In genomic region chr19:50906217-50906616, GRCh38 we compare ENCODE assay signal across 9 cellular contexts. TPM values are rescaled to one million over a fixed set of nuclear protein-coding genes. Genes with fewer than 3 reads are reported as not detected.
DNase-seq lines count a peak whose midpoint lies in the region; ATAC-seq, FAIRE-seq and TF ChIP-seq lines count a peak whose summit lies in the region.
"Had no signal": no experiment of that assay in that cellular context is flagged by ENCODE, and none has a peak within 500 bp of the region (broad histone marks: within the 10 kb centered on the region; RNA-seq: fewer than 3 reads in every experiment).

No MANE protein-coding gene starts in this region.

- TF ChIP-seq RAD21 in H1 (IDR thresholded peaks at IDR 0.05 in 1 of 2, conservative IDR thresholded peaks at IDR 0.05 in 1 of 2; ENCODE audit: low read depth in 2 of 2, low read length in 2 of 2) = peak; percentile 60 to 70

- no peak overlapping the region for H2BK15ac ChIP-seq in H1 (ENCODE audit: low read length)

- H3K27ac ChIP-seq in H1 (ENCODE audit: low read depth, low read length) = no peak overlapping the region

- no peak overlapping the region for H3K18ac ChIP-seq in H1 (ENCODE audit: extremely low read depth, low read length)

- no peak overlapping the region for H3K56ac ChIP-seq in H1 (replicated peaks; ENCODE audit: insufficient read length, low read depth, low read length)

- peaks cover 0 to 8% (median 7%) of the 10 kb centered on the region in 4 experiments; a peak in 3 of 7 replicates for H3K4me1 ChIP-seq in H1 (replicated peaks in 1 of 4; ENCODE audit: control insufficient read depth in 3 of 4, insufficient read depth in 4 of 4, low read length in 3 of 4)

- H3K4me2 ChIP-seq in H1 (ENCODE audit: insufficient read depth in 1 of 2, low read depth in 2 of 2, low read length in 2 of 2) = no peak overlapping the region; a peak in 1 of 4 replicates

- no peaks in the 10 kb centered on the region for H3K79me1 ChIP-seq in H1 (ENCODE audit: low read depth, low read length)

- no peak overlapping the region for H3K27ac Mint-ChIP-seq in stimulated activated effector memory CD8-positive, alpha-beta T cell treated with anti-CD3 and anti-CD28 coated beads, Interleukin-12 subunit alpha, Interleukin-12 subunit beta, amount 100 ng/mL, for 72 hours

- H3K36me3 Mint-ChIP-seq in stimulated activated effector memory CD8-positive, alpha-beta T cell treated with anti-CD3 and anti-CD28 coated beads, Interleukin-12 subunit alpha, Interleukin-12 subunit beta, amount 100 ng/mL, for 72 hours = no peaks in the 10 kb centered on the region

- peak; percentile 76 to 79 (median 78) for TF ChIP-seq CTCF in H1 (IDR thresholded peaks at IDR 0.05; ENCODE audit: control extremely low read depth in 1 of 3, insufficient read depth in 1 of 3, low read depth in 1 of 3, low read length in 3 of 3)

- H3K79me2 ChIP-seq in H1 (ENCODE audit: control insufficient read depth in 1 of 2, insufficient read depth in 2 of 2, low read length in 2 of 2) = no peaks in the 10 kb centered on the region

- CTCF ChIA-PET in H1 (lab: Charles Lee; ENCODE audit: partially characterized antibody) = interaction anchor here (0.8 to 3.3 kb wide), 16 partner anchors 10 to 189 kb away, joined by 3 to 29 read pairs (median 4); partner anchors contain the start of genes KLK13, KLK2 and KLK8

- H4K5ac ChIP-seq in H1 (ENCODE audit: insufficient read length, low read depth, low read length) = no peak overlapping the region

- POLR2A ChIA-PET in H1 (lab: Charles Lee; ENCODE audit: partially characterized antibody) = interaction anchor here (1.1 kb wide), 1 partner anchor 105 kb away, joined by 4 read pairs; no protein-coding TSS in a partner anchor

- H3K23me2 ChIP-seq in H1 (ENCODE audit: low read depth, low read length) = peaks cover 10% of the 10 kb centered on the region

- no peak overlapping the region for H3K9ac ChIP-seq in H1 (replicated peaks in 1 of 4; ENCODE audit: extremely low read depth in 1 of 4, low read depth in 3 of 4, low read length in 3 of 4)

- no peak for TF ChIP-seq POLR2A in H1 (IDR thresholded peaks at IDR 0.05; ENCODE audit: control extremely low read depth in 1 of 2, low read depth in 2 of 2, low read length in 2 of 2)

- H4K91ac ChIP-seq in H1 (replicated peaks; ENCODE audit: insufficient read length, low read length) = no peak overlapping the region

- peak; percentile 69 for FAIRE-seq in H1 (lab: Jason Lieb, UNC)

- no peak overlapping the region for H3K4me3 ChIP-seq in H1 (ENCODE audit: extremely low read depth in 1 of 4, insufficient read depth in 2 of 4, low read depth in 3 of 4, low read length in 4 of 4)

- no peak overlapping the region for H2AK5ac ChIP-seq in H1 (ENCODE audit: low read depth, low read length)

- 15% methylated on average over 5 of the region's 5 CpGs; no CpG with 5 or more reads in 1 of the 2 experiments for WGBS in H1 (ENCODE audit: extremely low coverage in 1 of 2, insufficient coverage in 1 of 2, insufficient read length in 1 of 2, insufficient replicate concordance in 2 of 2, low coverage in 1 of 2, low lambda C conversion rate in 2 of 2, missing lambda C conversion rate in 1 of 2), 2 experiments

- H2AFZ ChIP-seq in H1 (ENCODE audit: low read length) = no peak overlapping the region

- H3K14ac ChIP-seq in H1 (ENCODE audit: insufficient read length) = no peak overlapping the region

- no peak overlapping the region for H2BK12ac ChIP-seq in H1 (ENCODE audit: low read depth, low read length)

- H2BK5ac ChIP-seq in H1 (ENCODE audit: low read depth, low read length) = no peak overlapping the region

- H4K8ac ChIP-seq in H1 (ENCODE audit: extremely low read depth, insufficient read depth, low read length) = no peak overlapping the region

- no peak overlapping the region for H3K23ac ChIP-seq in H1 (ENCODE audit: insufficient read length)

- peaks cover 13% of the 10 kb centered on the region for H3K4me1 Mint-ChIP-seq in stimulated activated effector memory CD8-positive, alpha-beta T cell treated with anti-CD3 and anti-CD28 coated beads, Interleukin-12 subunit alpha, Interleukin-12 subunit beta, amount 100 ng/mL, for 72 hours

- 0 out of 3 replicates have a peak, but pooled peaks have one; percentile 26 for ATAC-seq in SK-N-SH treated with all-trans-retinoic acid at 6 μM for 48 hours
- no peak for ATAC-seq in HG02884 (IDR thresholded peaks at IDR 0.05; ENCODE audit: unreplicated experiment)
- no peak for ATAC-seq in stimulated activated effector memory CD8-positive, alpha-beta T cell treated with anti-CD3 and anti-CD28 coated beads, Interleukin-12 subunit alpha, Interleukin-12 subunit beta, amount 100 ng/mL, for 72 hours

- H3K36me3 ChIP-seq in H1 (ENCODE audit: control insufficient read depth in 2 of 4, insufficient read depth in 4 of 4, low read length in 3 of 4) = no peaks in the 10 kb centered on the region

- DNase-seq in activated effector memory CD4-positive, alpha-beta T cell treated with anti-CD3 and anti-CD28 coated beads, Interleukin-2, amount 50 U/mL, for 16 hours = peak; percentile 71
- DNase-seq in activated effector memory CD4-positive, alpha-beta T cell treated with Interleukin-2 at 50 U/mL for 16 hours = no peak
- DNase-seq in H1 (ENCODE audit: low read depth in 1 of 2, low spot score in 2 of 2) = peak in 1 of 2 experiments; percentile 83
- peak; percentile 33 for DNase-seq in stimulated activated CD4-positive, alpha-beta T cell treated with anti-CD3 and anti-CD28 coated beads, Interleukin-4, amount 100 ng/mL, for 24 hours
- DNase-seq in stimulated activated effector memory CD8-positive, alpha-beta T cell treated with anti-CD3 and anti-CD28 coated beads, Interleukin-12 subunit alpha, Interleukin-12 subunit beta, amount 100 ng/mL, for 72 hours (ENCODE audit: low spot score in 2 of 2) = no peak
- no peak for DNase-seq in effector CD4-positive, alpha-beta T cell

- no peak overlapping the region for H3K4me3 Mint-ChIP-seq in stimulated activated effector memory CD8-positive, alpha-beta T cell treated with anti-CD3 and anti-CD28 coated beads, Interleukin-12 subunit alpha, Interleukin-12 subunit beta, amount 100 ng/mL, for 72 hours

- H2BK120ac ChIP-seq in H1 (replicated peaks; ENCODE audit: low read depth, low read length) = no peak overlapping the region

- H4K20me1 ChIP-seq in H1 (replicated peaks in 1 of 2; ENCODE audit: control insufficient read depth in 1 of 2, insufficient read depth in 2 of 2, low read length in 2 of 2) = peaks cover 0 to 2% of the 10 kb centered on the region in 2 experiments

- no peak for TF ChIP-seq EP300 in H1 (IDR thresholded peaks at IDR 0.05; ENCODE audit: borderline replicate concordance in 1 of 2, low read depth in 2 of 2, low read length in 2 of 2)

- H3K9me3 Mint-ChIP-seq in stimulated activated effector memory CD8-positive, alpha-beta T cell treated with anti-CD3 and anti-CD28 coated beads, Interleukin-12 subunit alpha, Interleukin-12 subunit beta, amount 100 ng/mL, for 72 hours = no peaks in the 10 kb centered on the region

- peaks cover 2 to 14% (median 10%) of the 10 kb centered on the region in 4 experiments for H3K27me3 ChIP-seq in H1 (replicated peaks in 1 of 4; ENCODE audit: control insufficient read depth in 3 of 4, extremely low read depth in 1 of 4, insufficient read depth in 3 of 4, low read length in 3 of 4)

- no peak overlapping the region for H3K4ac ChIP-seq in H1 (replicated peaks; ENCODE audit: insufficient read length, low read depth, low read length)

- no peaks in the 10 kb centered on the region for H3K9me3 ChIP-seq in H1 (ENCODE audit: insufficient read depth in 2 of 2, low read depth in 1 of 2, low read length in 1 of 2)

- no peak overlapping the region for H2BK20ac ChIP-seq in H1 (ENCODE audit: low read length)

TF ChIP-seq in SK-N-SH treated with all-trans-retinoic acid at 6 μM for 48 hours, 23 proteins besides CTCF, POLR2A, EP300 and RAD21 (continues in another document):
- no peak for TF ChIP-seq CSDC2 (CRISPR knock-in tag; IDR thresholded peaks at IDR 0.05)

RNA-seq across cellular contexts. Expression of gene KLK4, which starts 5.0 kb away (rescaled TPM):
- total RNA-seq in H1 (2021; fragmentation: NEBNext Ultra II Directional; extraction: Animal tissue kit (Norgen Biotek cat#: 25700)) = 1.3 TPM in 1 of 2 replicates, not detected in the other
- 0.44 and 6.8 TPM in 2 replicates for polyA plus RNA-seq in H1 (2011; rRNA removed)
- 0.41 TPM for polyA plus RNA-seq in H1 (2011; cell fraction: cytosol; rRNA removed)
- 2.3 TPM for polyA plus RNA-seq in H1 (2011; cell fraction: nucleus; rRNA removed)
- polyA plus RNA-seq in H1 (2012, experiment 1 of 2) = 0.20 to 1.7 TPM (median 0.57 TPM) in 4 replicates
- polyA plus RNA-seq in H1 (2012, experiment 2 of 2) = not detected
- 0.91 TPM for polyA plus RNA-seq in H1 (2013, experiment 1 of 2)
- 0.77 TPM for polyA plus RNA-seq in H1 (2013, experiment 2 of 2)
- 0.82 TPM in 1 of 2 replicates, not detected in the other for polyA minus RNA-seq in H1 (2011; rRNA and poly(A)+ RNA removed)
- polyA minus RNA-seq in H1 (2011; cell fraction: cytosol; rRNA and poly(A)+ RNA removed) = not detected
- not detected for polyA minus RNA-seq in H1 (2011; cell fraction: nucleus; rRNA and poly(A)+ RNA removed)
- total RNA-seq: myocyte had no signal

RNA-seq across cellular contexts. Expression of gene KLK2, which starts 33.0 kb away (rescaled TPM):
- not detected in 2 replicates for total RNA-seq in H1 (2021; fragmentation: NEBNext Ultra II Directional; extraction: Animal tissue kit (Norgen Biotek cat#: 25700))
- 0.20 and 0.36 TPM in 2 replicates for polyA plus RNA-seq in H1 (2011; rRNA removed)
- polyA plus RNA-seq in H1 (2011; cell fraction: cytosol; rRNA removed) = 0.59 TPM
- polyA plus RNA-seq in H1 (2011; cell fraction: nucleus; rRNA removed) = 0.57 TPM
- polyA plus RNA-seq in H1 (2012, experiment 1 of 2) = 0.30 to 0.33 TPM in 2 of 4 replicates, not detected in the others
- polyA plus RNA-seq in H1 (2012, experiment 2 of 2) = 0.55 TPM
- polyA plus RNA-seq in H1 (2013, experiment 1 of 2) = 0.04 TPM
- 0.11 TPM for polyA plus RNA-seq in H1 (2013, experiment 2 of 2)
- polyA minus RNA-seq in H1 (2011; rRNA and poly(A)+ RNA removed) = not detected in 2 replicates
- polyA minus RNA-seq in H1 (2011; cell fraction: cytosol; rRNA and poly(A)+ RNA removed) = not detected
- not detected for polyA minus RNA-seq in H1 (2011; cell fraction: nucleus; rRNA and poly(A)+ RNA removed)
- total RNA-seq: myocyte had no signal

RNA-seq across cellular contexts. Expression of gene KLK5, which starts 46.6 kb away (rescaled TPM):
- 0.55 and 0.76 TPM in 2 replicates for total RNA-seq in H1 (2021; fragmentation: NEBNext Ultra II Directional; extraction: Animal tissue kit (Norgen Biotek cat#: 25700))
- 1.7 and 2.0 TPM in 2 replicates for polyA plus RNA-seq in H1 (2011; rRNA removed)
- polyA plus RNA-seq in H1 (2011; cell fraction: cytosol; rRNA removed) = 1.2 TPM
- 1.1 TPM for polyA plus RNA-seq in H1 (2011; cell fraction: nucleus; rRNA removed)
- polyA plus RNA-seq in H1 (2012, experiment 1 of 2) = 0.34 to 0.86 TPM (median 0.69 TPM) in 4 replicates
- 0.63 TPM for polyA plus RNA-seq in H1 (2012, experiment 2 of 2)
- polyA plus RNA-seq in H1 (2013, experiment 1 of 2) = 0.73 TPM
- 0.77 TPM for polyA plus RNA-seq in H1 (2013, experiment 2 of 2)
- 0.25 and 0.78 TPM in 2 replicates for polyA minus RNA-seq in H1 (2011; rRNA and poly(A)+ RNA removed)
- polyA minus RNA-seq in H1 (2011; cell fraction: cytosol; rRNA and poly(A)+ RNA removed) = not detected
- not detected for polyA minus RNA-seq in H1 (2011; cell fraction: nucleus; rRNA and poly(A)+ RNA removed)
- total RNA-seq: myocyte had no signal

RNA-seq across cellular contexts. Expression of gene KLK3, which starts 51.5 kb away (rescaled TPM):
- total RNA-seq in H1 (2021; fragmentation: NEBNext Ultra II Directional; extraction: Animal tissue kit (Norgen Biotek cat#: 25700)) = not detected in 2 replicates
- polyA plus RNA-seq in H1 (2011; rRNA removed) = 0.08 and 0.25 TPM in 2 replicates
- 0.13 TPM for polyA plus RNA-seq in H1 (2011; cell fraction: cytosol; rRNA removed)
- polyA plus RNA-seq in H1 (2011; cell fraction: nucleus; rRNA removed) = 0.86 TPM
- 0.15 TPM in 1 of 4 replicates, not detected in the others for polyA plus RNA-seq in H1 (2012, experiment 1 of 2)
- polyA plus RNA-seq in H1 (2012, experiment 2 of 2) = not detected
- polyA plus RNA-seq in H1 (2013, experiment 1 of 2) = 0.04 TPM
- polyA plus RNA-seq in H1 (2013, experiment 2 of 2) = 0.06 TPM
- 0.61 and 0.69 TPM in 2 replicates for polyA minus RNA-seq in H1 (2011; rRNA and poly(A)+ RNA removed)
- not detected for polyA minus RNA-seq in H1 (2011; cell fraction: cytosol; rRNA and poly(A)+ RNA removed)
- polyA minus RNA-seq in H1 (2011; cell fraction: nucleus; rRNA and poly(A)+ RNA removed) = not detected
- total RNA-seq: myocyte had no signal

Comparison
In these comparisons a context has a peak if more than half of its experiments do, and no peak if none do; other contexts are left out.
1. DNase-seq: peak in activated effector memory CD4-positive, alpha-beta T cell treated with anti-CD3 and anti-CD28 coated beads, Interleukin-2, amount 50 U/mL, for 16 hours (single experiment) and stimulated activated CD4-positive, alpha-beta T cell treated with anti-CD3 and anti-CD28 coated beads, Interleukin-4, amount 100 ng/mL, for 24 hours (single experiment); none in activated effector memory CD4-positive, alpha-beta T cell treated with Interleukin-2 at 50 U/mL for 16 hours (single experiment), stimulated activated effector memory CD8-positive, alpha-beta T cell treated with anti-CD3 and anti-CD28 coated beads, Interleukin-12 subunit alpha, Interleukin-12 subunit beta, amount 100 ng/mL, for 72 hours (0 of 2) and effector CD4-positive, alpha-beta T cell (single experiment).